Comparison of ENCODE assay signal across 8 cellular contexts in genomic region chr19:49818691-49819331, GRCh38. TPM values are rescaled to one million over a fixed set of nuclear protein-coding genes. Genes with fewer than 3 reads are reported as not detected.
DNase-seq lines count a peak whose midpoint lies in the region; ATAC-seq and TF ChIP-seq lines count a peak whose summit lies in the region.

No MANE protein-coding gene starts in this region.

- H3K4me3 Mint-ChIP-seq in activated CD4-positive, alpha-beta T cell treated with anti-CD3 and anti-CD28 coated beads, Interleukin-2, amount 10 ng/mL, durations not matched to agents 24 days and 14 days, result peak overlapping the region; percentile 88
- H3K4me3 Mint-ChIP-seq in activated naive CD8-positive, alpha-beta T cell, result peak overlapping the region; percentile 97

- peaks cover 8% of the 10 kb centered on the region for H3K36me3 Mint-ChIP-seq in activated CD4-positive, alpha-beta T cell treated with anti-CD3 and anti-CD28 coated beads, Interleukin-2, amount 10 ng/mL, durations not matched to agents 24 days and 14 days (ENCODE audit: low read depth)
- peaks cover 2% of the 10 kb centered on the region for H3K36me3 Mint-ChIP-seq in activated naive CD8-positive, alpha-beta T cell

- peaks cover 2% of the 10 kb centered on the region for H3K27me3 Mint-ChIP-seq in activated CD4-positive, alpha-beta T cell treated with anti-CD3 and anti-CD28 coated beads, Interleukin-2, amount 10 ng/mL, durations not matched to agents 24 days and 14 days
- H3K27me3 Mint-ChIP-seq in activated naive CD8-positive, alpha-beta T cell, result no peaks in the 10 kb centered on the region

- H3K36me3 ChIP-seq in kidney epithelial cell (ENCODE audit: control insufficient read depth, insufficient read depth, low read length), result no peaks in the 10 kb centered on the region
- H3K36me3 ChIP-seq in thymus (ENCODE audit: control insufficient read depth, insufficient read depth), result peaks cover 22% of the 10 kb centered on the region

- peak; percentile 64 for DNase-seq in activated CD4-positive, alpha-beta T cell treated with anti-CD3 and anti-CD28 coated beads, Interleukin-2, amount 10 ng/mL, durations not matched to agents 24 days and 14 days
- no peak for DNase-seq in activated CD4-positive, alpha-beta T cell treated with anti-CD3 and anti-CD28 coated beads, Interleukin-2, amount 50 U/mL, for 48 hours
- DNase-seq in kidney epithelial cell (ENCODE audit: low read depth), result no peak
- DNase-seq in stimulated activated naive CD4-positive, alpha-beta T cell treated with Interleukin-2 at 50 U/mL for 16 hours (lab: John Stamatoyannopoulos, UW), result no peak

- intact Hi-C loops in activated CD4-positive, alpha-beta T cell treated with anti-CD3 and anti-CD28 coated beads, Interleukin-2, amount 10 ng/mL, durations not matched to agents 24 days and 14 days (cut with micrococcal nuclease), result loop anchor here (1.0 kb wide), 2 partner anchors 29 to 50 kb away; no protein-coding TSS in a partner anchor

- ATAC-seq in HG03095 (IDR thresholded peaks at IDR 0.05; ENCODE audit: unreplicated experiment), result no peak
- no peak for ATAC-seq in GM18873 (IDR thresholded peaks at IDR 0.05; ENCODE audit: low FRiP score, unreplicated experiment)

- peak overlapping the region; percentile 27 for H3K27ac ChIP-seq in thymus (ENCODE audit: low read depth)

- peak overlapping the region; percentile 92 for H3K27ac Mint-ChIP-seq in activated CD4-positive, alpha-beta T cell treated with anti-CD3 and anti-CD28 coated beads, Interleukin-2, amount 10 ng/mL, durations not matched to agents 24 days and 14 days
- peak overlapping the region; percentile 83 for H3K27ac Mint-ChIP-seq in activated naive CD8-positive, alpha-beta T cell

- peaks cover 14% of the 10 kb centered on the region for H3K4me1 Mint-ChIP-seq in activated CD4-positive, alpha-beta T cell treated with anti-CD3 and anti-CD28 coated beads, Interleukin-2, amount 10 ng/mL, durations not matched to agents 24 days and 14 days
- peaks cover 27% of the 10 kb centered on the region for H3K4me1 Mint-ChIP-seq in activated naive CD8-positive, alpha-beta T cell (ENCODE audit: low read depth)

- peaks cover 16% of the 10 kb centered on the region for H3K4me1 ChIP-seq in thymus (ENCODE audit: control insufficient read depth, insufficient read depth, low read length)

- no peak for TF ChIP-seq CTCF in kidney epithelial cell (IDR thresholded peaks at IDR 0.05; ENCODE audit: insufficient read depth, low read length, poor library complexity, severe bottlenecking)

- H3K9me3 Mint-ChIP-seq in activated CD4-positive, alpha-beta T cell treated with anti-CD3 and anti-CD28 coated beads, Interleukin-2, amount 10 ng/mL, durations not matched to agents 24 days and 14 days, result no peaks in the 10 kb centered on the region
- H3K9me3 Mint-ChIP-seq in activated naive CD8-positive, alpha-beta T cell (ENCODE audit: low read depth), result no peaks in the 10 kb centered on the region

- H3K4me3 ChIP-seq in kidney epithelial cell (ENCODE audit: low read depth, low read length) (peak overlapping the region; percentile 100), thymus (ENCODE audit: low read length) (peak overlapping the region; percentile 87)

- no peaks in the 10 kb centered on the region for H3K9me3 ChIP-seq in thymus (ENCODE audit: control insufficient read depth)

- WGBS in thymus, result 47% methylated on average over 14 of the region's 14 CpGs

- H3K27me3 ChIP-seq in kidney epithelial cell (ENCODE audit: control insufficient read depth, insufficient read depth, low read length) (no peaks in the 10 kb centered on the region), thymus (ENCODE audit: control insufficient read depth, insufficient read depth) (no peaks in the 10 kb centered on the region)

RNA-seq across cellular contexts. Expression of gene MED25, which starts 0.7 kb away (rescaled TPM):
- total RNA-seq in activated CD4-positive, alpha-beta T cell treated with anti-CD3 and anti-CD28 coated beads, Interleukin-2, amount 10 ng/mL, durations not matched to agents 24 days and 14 days, result 49.1 and 51.5 TPM in 2 replicates
- 31.6 and 34.5 TPM in 2 replicates for total RNA-seq in kidney epithelial cell
- polyA plus RNA-seq in thymus, result 48.0 TPM

RNA-seq across cellular contexts. Expression of gene FUZ, which starts 5.7 kb away (rescaled TPM):
- total RNA-seq in activated CD4-positive, alpha-beta T cell treated with anti-CD3 and anti-CD28 coated beads, Interleukin-2, amount 10 ng/mL, durations not matched to agents 24 days and 14 days, result 16.2 and 16.4 TPM in 2 replicates
- 13.2 and 14.8 TPM in 2 replicates for total RNA-seq in kidney epithelial cell
- polyA plus RNA-seq in thymus, result 20.9 TPM

RNA-seq across cellular contexts. Expression of gene PTOV1, which starts 32.1 kb away (rescaled TPM):
- 121 and 124 TPM in 2 replicates for total RNA-seq in activated CD4-positive, alpha-beta T cell treated with anti-CD3 and anti-CD28 coated beads, Interleukin-2, amount 10 ng/mL, durations not matched to agents 24 days and 14 days
- 47.9 and 71.1 TPM in 2 replicates for total RNA-seq in kidney epithelial cell
- polyA plus RNA-seq in thymus, result 125 TPM

RNA-seq across cellular contexts. Expression of gene PNKP, which starts 48.6 kb away (rescaled TPM):
- total RNA-seq in activated CD4-positive, alpha-beta T cell treated with anti-CD3 and anti-CD28 coated beads, Interleukin-2, amount 10 ng/mL, durations not matched to agents 24 days and 14 days, result 123 and 124 TPM in 2 replicates
- total RNA-seq in kidney epithelial cell, result 69.3 and 78.2 TPM in 2 replicates
- 85.3 TPM for polyA plus RNA-seq in thymus

RNA-seq across cellular contexts. Expression of gene AP2A1, which starts 52.0 kb away (rescaled TPM):
- total RNA-seq in activated CD4-positive, alpha-beta T cell treated with anti-CD3 and anti-CD28 coated beads, Interleukin-2, amount 10 ng/mL, durations not matched to agents 24 days and 14 days, result 61.8 and 68.0 TPM in 2 replicates
- 98.9 and 111 TPM in 2 replicates for total RNA-seq in kidney epithelial cell
- polyA plus RNA-seq in thymus, result 26.5 TPM
